Comparison of ENCODE assay signal across 8 cellular contexts in genomic region chr7:128697301-128697905, GRCh38. TPM values are rescaled to one million over a fixed set of nuclear protein-coding genes. Genes with fewer than 3 reads are reported as not detected.
DNase-seq lines count a peak whose midpoint lies in the region; ATAC-seq and TF ChIP-seq lines count a peak whose summit lies in the region.

No MANE protein-coding gene starts in this region.

- no peak overlapping the region for H3K14ac ChIP-seq in IMR-90 (replicated peaks; ENCODE audit: low read depth, low read length)

- DNase-seq in CD4-positive, CD25-positive, alpha-beta regulatory T cell: peak; percentile 7 to 68 (median 20)
- DNase-seq in IMR-90 (peak; percentile 44), fibroblast of gingiva (ENCODE audit: low read depth) (peak; percentile 67), neural progenitor cell (ENCODE audit: low spot score) (peak; percentile 88), vagina (ENCODE audit: extremely low spot score in 2 of 2) (no peak), cerebellar cortex (ENCODE audit: low spot score) (no peak)
- peak; percentile 32 to 60 (median 36) for DNase-seq in activated CD8-positive, alpha-beta memory T cell treated with anti-CD3 and anti-CD28 coated beads for 48 hours (ENCODE audit: low read depth in 2 of 3, low spot score in 2 of 3)

- no peaks in the 10 kb centered on the region for H3K9me1 ChIP-seq in IMR-90 (ENCODE audit: insufficient read depth, low read length)

- H2BK5ac ChIP-seq in IMR-90 (ENCODE audit: low read depth, low read length, poor library complexity, severe bottlenecking): no peak overlapping the region

- peaks cover 33% of the 10 kb centered on the region for H3F3A ChIP-seq in neural progenitor cell (ENCODE audit: low read depth)

- H3K9me3 Mint-ChIP-seq in CD4-positive, CD25-positive, alpha-beta regulatory T cell: peaks cover 0 to 7% (median 0%) of the 10 kb centered on the region in 7 donors
- H3K9me3 Mint-ChIP-seq in neural progenitor cell: peaks cover 5% of the 10 kb centered on the region

- H3K4me1 Mint-ChIP-seq in CD4-positive, CD25-positive, alpha-beta regulatory T cell: peaks cover 0 to 14% (median 5%) of the 10 kb centered on the region in 4 donors
- H3K4me1 Mint-ChIP-seq in neural progenitor cell: peaks cover 22% of the 10 kb centered on the region

- peak overlapping the region in 3 of 4 donors; percentile 61 to 81 (median 64) for H3K4me3 Mint-ChIP-seq in CD4-positive, CD25-positive, alpha-beta regulatory T cell
- H3K4me3 Mint-ChIP-seq in neural progenitor cell: peak overlapping the region; percentile 88

- H3K36me3 ChIP-seq in CD4-positive, CD25-positive, alpha-beta regulatory T cell (ENCODE audit: control insufficient read depth, insufficient read depth, low read length): no peaks in the 10 kb centered on the region
- H3K36me3 ChIP-seq in IMR-90 (ENCODE audit: control insufficient read depth, insufficient read depth, low read length) (no peaks in the 10 kb centered on the region), neural progenitor cell (no peaks in the 10 kb centered on the region), vagina (no peaks in the 10 kb centered on the region)

- peaks cover 6% of the 10 kb centered on the region for H3K4me1 ChIP-seq in CD4-positive, CD25-positive, alpha-beta regulatory T cell (ENCODE audit: control insufficient read depth, insufficient read depth, low read length, poor library complexity, severe bottlenecking)
- H3K4me1 ChIP-seq in IMR-90 (ENCODE audit: control insufficient read depth, insufficient read depth, low read length) (no peaks in the 10 kb centered on the region), neural progenitor cell (peaks cover 23% of the 10 kb centered on the region), vagina (peaks cover 8% of the 10 kb centered on the region)

- TF ChIP-seq CTCF in IMR-90 (conservative IDR thresholded peaks at IDR 0.05; ENCODE audit: low read depth, low read length) (peak; percentile 28; the same call in 1 of the 2 replicates), neural progenitor cell (IDR thresholded peaks at IDR 0.05) (peak; percentile 67), vagina (IDR thresholded peaks at IDR 0.05) (no peak)

- peak; percentile 18; the same call in 1 of the 2 replicates for TF ChIP-seq RAD21 in IMR-90 (IDR thresholded peaks at IDR 0.05; ENCODE audit: low read length)

- H2BK20ac ChIP-seq in IMR-90 (ENCODE audit: low read depth, low read length): no peak overlapping the region

- H3K27ac ChIP-seq in CD4-positive, CD25-positive, alpha-beta regulatory T cell (ENCODE audit: insufficient read depth, low read length, poor library complexity, severe bottlenecking): no peak overlapping the region
- no peak overlapping the region for H3K27ac ChIP-seq in IMR-90 (ENCODE audit: insufficient read depth, low read length)
- H3K27ac ChIP-seq in neural progenitor cell: no peak overlapping the region
- no peak overlapping the region for H3K27ac ChIP-seq in vagina

- no peak overlapping the region for H4K5ac ChIP-seq in IMR-90 (ENCODE audit: low read depth, low read length)

- intact Hi-C loops in IMR-90 (cut with micrococcal nuclease) (no loop called here), vagina (cut with DNase I) (no loop called here)

- CTCF ChIA-PET in IMR-90 (lab: Yijun Ruan, JAX): interaction anchor here (1.6 kb wide), 1 partner anchor 12 kb away, joined by 4 read pairs; no protein-coding TSS in a partner anchor

- no peaks in the 10 kb centered on the region for H3K79me2 ChIP-seq in neural progenitor cell (ENCODE audit: low read depth)

- H3K27me3 ChIP-seq in CD4-positive, CD25-positive, alpha-beta regulatory T cell (ENCODE audit: control insufficient read depth, insufficient read depth, low read length): peaks cover 33% of the 10 kb centered on the region
- H3K27me3 ChIP-seq in IMR-90 (ENCODE audit: control insufficient read depth, insufficient read depth, low read length) (peaks cover 15% of the 10 kb centered on the region), neural progenitor cell (peaks cover 9% of the 10 kb centered on the region), vagina (no peaks in the 10 kb centered on the region)

- no peak overlapping the region for H3K56ac ChIP-seq in IMR-90 (ENCODE audit: extremely low read depth, insufficient read depth, low read length)

- H2AK5ac ChIP-seq in IMR-90 (ENCODE audit: low read depth, low read length): no peak overlapping the region

- no TSS peak for BruUV-seq in IMR-90 (replicated peaks; lab: Mats Ljungman, UMichigan)

- H3K9me3 ChIP-seq in CD4-positive, CD25-positive, alpha-beta regulatory T cell (ENCODE audit: control insufficient read depth in 2 of 2, low read length in 2 of 2): no peaks in the 10 kb centered on the region
- H3K9me3 ChIP-seq in IMR-90 (ENCODE audit: control insufficient read depth, insufficient read depth, low read length): no peaks in the 10 kb centered on the region
- no peaks in the 10 kb centered on the region for H3K9me3 ChIP-seq in neural progenitor cell (ENCODE audit: low read depth)
- no peaks in the 10 kb centered on the region for H3K9me3 ChIP-seq in vagina

- no peak overlapping the region for H4K8ac ChIP-seq in IMR-90 (ENCODE audit: low read depth in 2 of 2, low read length in 2 of 2)

- H3K4me2 ChIP-seq in IMR-90 (ENCODE audit: low read depth, low read length) (peak overlapping the region; percentile 92), neural progenitor cell (peak overlapping the region; percentile 73)

- H4K20me1 ChIP-seq in IMR-90 (ENCODE audit: insufficient read depth, low read length): no peaks in the 10 kb centered on the region
- H4K20me1 ChIP-seq in neural progenitor cell (ENCODE audit: low read depth): no peaks in the 10 kb centered on the region

- POLR2A ChIA-PET in IMR-90 (lab: Charles Lee; ENCODE audit: unreplicated experiment): interaction anchor here (0.5 kb wide), 1 partner anchor 26 kb away, joined by 10 read pairs; no protein-coding TSS in a partner anchor

- peak overlapping the region in 1 of 3 donors; percentile 52 for H3K27ac Mint-ChIP-seq in CD4-positive, CD25-positive, alpha-beta regulatory T cell
- no peak overlapping the region for H3K27ac Mint-ChIP-seq in neural progenitor cell

- H3K4ac ChIP-seq in IMR-90 (ENCODE audit: low read depth, low read length): no peak overlapping the region; the same call in 1 of the 2 replicates

- in situ Hi-C loops in IMR-90 (cut with MboI; ENCODE audit: low sequenced_read_pairs): no loop called here

- no peak overlapping the region for H2BK15ac ChIP-seq in IMR-90 (ENCODE audit: low read depth, low read length)

- peak overlapping the region; percentile 89 for H2AK9ac ChIP-seq in IMR-90 (replicated peaks; ENCODE audit: low read depth, low read length, poor library complexity)

- no peak for TF ChIP-seq POLR2A in IMR-90 (IDR thresholded peaks at IDR 0.05; ENCODE audit: low read depth, low read length)
- TF ChIP-seq POLR2A in vagina (IDR thresholded peaks at IDR 0.05): no peak

- no peak overlapping the region for H3K9ac ChIP-seq in IMR-90 (ENCODE audit: low read depth, low read length)
- H3K9ac ChIP-seq in neural progenitor cell: no peak overlapping the region

- H2AFZ ChIP-seq in IMR-90 (replicated peaks; ENCODE audit: low read length, poor library complexity) (peak overlapping the region; percentile 97), neural progenitor cell (replicated peaks) (peak overlapping the region; percentile 85)

- no peak overlapping the region for H3K4me3 ChIP-seq in CD4-positive, CD25-positive, alpha-beta regulatory T cell (ENCODE audit: low read depth, low read length)
- peak overlapping the region; percentile 60 for H3K4me3 ChIP-seq in IMR-90 (ENCODE audit: insufficient read depth, low read depth, low read length)
- peak overlapping the region; percentile 54 for H3K4me3 ChIP-seq in neural progenitor cell
- peak overlapping the region; percentile 16 to 29 for H3K4me3 ChIP-seq in vagina

- H4K91ac ChIP-seq in IMR-90 (ENCODE audit: insufficient read depth, low read depth, low read length): no peak overlapping the region

- ATAC-seq in CD4-positive, CD25-positive, alpha-beta regulatory T cell (ENCODE audit: low read depth in 2 of 2): peak; percentile 34 to 53
- ATAC-seq in IMR-90 (ENCODE audit: low read depth) (peak; percentile 89), HG03135 (IDR thresholded peaks at IDR 0.05; ENCODE audit: unreplicated experiment) (no peak)

- no peaks in the 10 kb centered on the region for H3K79me1 ChIP-seq in IMR-90 (ENCODE audit: low read depth in 1 of 2, low read length in 2 of 2)

- dilution Hi-C loops in IMR-90 (cut with HindIII; ENCODE audit: low sequenced_read_pairs, unreplicated experiment): no loop called here

- no peak overlapping the region; the same call in 1 of the 2 replicates for H3K18ac ChIP-seq in IMR-90 (ENCODE audit: low read depth, low read length)

- H3K36me3 Mint-ChIP-seq in CD4-positive, CD25-positive, alpha-beta regulatory T cell: no peaks in the 10 kb centered on the region
- H3K36me3 Mint-ChIP-seq in neural progenitor cell: no peaks in the 10 kb centered on the region

- H3K23ac ChIP-seq in IMR-90 (ENCODE audit: low read depth, low read length): peak overlapping the region; percentile 19; the same call in 1 of the 2 replicates

- 5% methylated on average over 4 of the region's 37 CpGs; no CpG with 5 or more reads in 1 of the 2 experiments for WGBS in IMR-90 (ENCODE audit: extremely low coverage in 2 of 2, insufficient read length in 1 of 2), 2 experiments

- peaks cover 72% of the 10 kb centered on the region for H3K27me3 Mint-ChIP-seq in CD4-positive, CD25-positive, alpha-beta regulatory T cell
- H3K27me3 Mint-ChIP-seq in neural progenitor cell (ENCODE audit: insufficient read depth, low read depth): peaks cover 36% of the 10 kb centered on the region

- no peak overlapping the region for H2BK120ac ChIP-seq in IMR-90 (ENCODE audit: low read depth, low read length)

RNA-seq across cellular contexts. Expression of gene GARIN1A, which starts 25.3 kb away (rescaled TPM):
- total RNA-seq in CD4-positive, CD25-positive, alpha-beta regulatory T cell: 1.9 TPM
- polyA plus RNA-seq in CD4-positive, CD25-positive, alpha-beta regulatory T cell: under 1 TPM in 1 of 4 donors, not detected in 3; 0.14 TPM
- total RNA-seq in IMR-90 (2012; rRNA removed) (0.18 and 0.28 TPM in 2 replicates), neural progenitor cell (ENCODE audit: low replicate concordance) (0.43 TPM in 1 of 2 replicates, not detected in the other), vagina (1.5 TPM)
- 1.4 and 1.6 TPM in 2 replicates for polyA plus RNA-seq in IMR-90 (2012; rRNA removed)
- 0.14 and 0.41 TPM in 2 replicates for polyA plus RNA-seq in IMR-90 (2012; cell fraction: cytosol; rRNA removed)
- polyA plus RNA-seq in IMR-90 (2012; cell fraction: nucleus; rRNA removed; ENCODE audit: low replicate concordance): 5.7 and 11.1 TPM in 2 replicates

RNA-seq across cellular contexts. Expression of gene CALU, which starts 41.8 kb away (rescaled TPM):
- 30.2 TPM for total RNA-seq in CD4-positive, CD25-positive, alpha-beta regulatory T cell
- polyA plus RNA-seq in CD4-positive, CD25-positive, alpha-beta regulatory T cell: 10 to 100 TPM; 19.1 to 27.3 (median 23.7) TPM
- total RNA-seq in IMR-90 (2012; rRNA removed) (421 and 914 TPM in 2 replicates), neural progenitor cell (ENCODE audit: low replicate concordance) (176 and 234 TPM in 2 replicates), vagina (65.3 TPM)
- polyA plus RNA-seq in IMR-90 (2012; rRNA removed): 426 and 525 TPM in 2 replicates
- polyA plus RNA-seq in IMR-90 (2012; cell fraction: cytosol; rRNA removed): 91.7 and 135 TPM in 2 replicates
- polyA plus RNA-seq in IMR-90 (2012; cell fraction: nucleus; rRNA removed; ENCODE audit: low replicate concordance): 22.2 and 179 TPM in 2 replicates

Comparison
In these comparisons a context has a peak if more than half of its experiments do, and no peak if none do; other contexts are left out.
1. DNase-seq: peak in CD4-positive, CD25-positive, alpha-beta regulatory T cell (3 of 3), IMR-90 (single experiment), activated CD8-positive, alpha-beta memory T cell treated with anti-CD3 and anti-CD28 coated beads for 48 hours (3 of 3), fibroblast of gingiva (single experiment) and neural progenitor cell (single experiment); none in vagina (0 of 2) and cerebellar cortex (single experiment).
2. CTCF ChIP-seq: peak in IMR-90 (single experiment) and neural progenitor cell (single experiment); none in vagina (0 of 3).